In genomic region chr6:97110626-97111025, GRCh38 we compare ENCODE assay signal across 29 cellular contexts.
DNase-seq lines count a peak whose midpoint lies in the region; ATAC-seq lines count a peak whose summit lies in the region.
"Had no signal": no experiment of that assay in that cellular context is flagged by ENCODE, and none has a peak within 500 bp of the region (broad histone marks: within the 10 kb centered on the region; RNA-seq: fewer than 3 reads in every experiment).

No MANE protein-coding gene starts in this region.

- peaks cover 5% of the 10 kb centered on the region for H3K36me3 Mint-ChIP-seq in activated naive CD8-positive, alpha-beta T cell treated with anti-CD3 and anti-CD28 coated beads, Interleukin-2, amount 50 U/mL, for 24 hours (ENCODE audit: low read depth)
- H3K36me3 Mint-ChIP-seq in stimulated activated naive B cell treated with anti-CD40 and anti-IgM and Interleukin-4, amounts not matched to agents 10 μg/mL and 1 μg/mL and 100 μg/mL, for 72 hours = peaks cover 3 to 5% of the 10 kb centered on the region in 2 donors
- H3K36me3 Mint-ChIP-seq: natural killer cell treated with Interleukin-12 subunit alpha and Interleukin-12 subunit beta and Interleukin-15 and Interleukin-18, amount 100 ng/mL, for 72 hours had no signal

- no peaks in the 10 kb centered on the region for H3K9me3 Mint-ChIP-seq in activated naive CD8-positive, alpha-beta T cell treated with anti-CD3 and anti-CD28 coated beads, Interleukin-2, amount 50 U/mL, for 24 hours
- H3K9me3 Mint-ChIP-seq in stimulated activated naive B cell treated with anti-CD40 and anti-IgM and Interleukin-4, amounts not matched to agents 10 μg/mL and 1 μg/mL and 100 μg/mL, for 72 hours = peaks cover 0 to 2% of the 10 kb centered on the region in 2 donors
- H3K9me3 Mint-ChIP-seq: activated naive CD4-positive, alpha-beta T cell treated with anti-CD3 and anti-CD28 coated beads, Interleukin-2, amount 50 U/mL, for 72 hours; activated T-helper 17 cell treated with anti-CD3 and anti-CD28 coated beads, Interleukin-2, amount 50 U/mL, for 72 hours; natural killer cell treated with Interleukin-12 subunit alpha and Interleukin-12 subunit beta and Interleukin-15 and Interleukin-18, amount 100 ng/mL, for 72 hours had no signal

- peak overlapping the region; percentile 52 for H3K27ac Mint-ChIP-seq in activated naive CD8-positive, alpha-beta T cell treated with anti-CD3 and anti-CD28 coated beads, Interleukin-2, amount 50 U/mL, for 24 hours
- H3K27ac Mint-ChIP-seq in stimulated activated naive B cell treated with anti-CD40 and anti-IgM and Interleukin-4, amounts not matched to agents 10 μg/mL and 1 μg/mL and 100 μg/mL, for 72 hours = peak overlapping the region; percentile 31
- H3K27ac Mint-ChIP-seq: activated CD8-positive, alpha-beta T cell treated with anti-CD3 and anti-CD28 coated beads for 36 hours; activated naive CD4-positive, alpha-beta T cell treated with anti-CD3 and anti-CD28 coated beads, Interleukin-2, amount 50 U/mL, for 72 hours; activated T-helper 17 cell treated with anti-CD3 and anti-CD28 coated beads, Interleukin-2, amount 50 U/mL, for 72 hours; natural killer cell treated with Interleukin-12 subunit alpha and Interleukin-12 subunit beta and Interleukin-15 and Interleukin-18, amount 100 ng/mL, for 72 hours had no signal

- H3K4me3 Mint-ChIP-seq in activated naive CD8-positive, alpha-beta T cell treated with anti-CD3 and anti-CD28 coated beads, Interleukin-2, amount 50 U/mL, for 24 hours = no peak overlapping the region
- no peak overlapping the region for H3K4me3 Mint-ChIP-seq in stimulated activated naive B cell treated with anti-CD40 and anti-IgM and Interleukin-4, amounts not matched to agents 10 μg/mL and 1 μg/mL and 100 μg/mL, for 72 hours
- H3K4me3 Mint-ChIP-seq: activated CD8-positive, alpha-beta T cell treated with anti-CD3 and anti-CD28 coated beads for 36 hours; activated T-helper 17 cell treated with anti-CD3 and anti-CD28 coated beads, Interleukin-2, amount 50 U/mL, for 72 hours; natural killer cell treated with Interleukin-12 subunit alpha and Interleukin-12 subunit beta and Interleukin-15 and Interleukin-18, amount 100 ng/mL, for 72 hours had no signal

- peaks cover 2% of the 10 kb centered on the region for H3K27me3 Mint-ChIP-seq in activated naive CD8-positive, alpha-beta T cell treated with anti-CD3 and anti-CD28 coated beads, Interleukin-2, amount 50 U/mL, for 24 hours
- H3K27me3 Mint-ChIP-seq in stimulated activated naive B cell treated with anti-CD40 and anti-IgM and Interleukin-4, amounts not matched to agents 10 μg/mL and 1 μg/mL and 100 μg/mL, for 72 hours = no peaks in the 10 kb centered on the region
- H3K27me3 Mint-ChIP-seq: activated CD8-positive, alpha-beta T cell treated with anti-CD3 and anti-CD28 coated beads for 36 hours; activated T-helper 17 cell treated with anti-CD3 and anti-CD28 coated beads, Interleukin-2, amount 50 U/mL, for 72 hours had no signal

- ATAC-seq in GM18909 (IDR thresholded peaks at IDR 0.05; ENCODE audit: poor library complexity, unreplicated experiment) (peak; percentile 34), left colon (no peak)
- no peak for ATAC-seq in activated naive CD8-positive, alpha-beta T cell treated with anti-CD3 and anti-CD28 coated beads, Interleukin-2, amount 50 U/mL, for 24 hours
- no peak for ATAC-seq in stimulated activated naive B cell treated with anti-CD40 and anti-IgM and Interleukin-4, amounts not matched to agents 10 μg/mL and 1 μg/mL and 100 μg/mL, for 72 hours (replicated peaks)
- ATAC-seq: activated CD8-positive, alpha-beta T cell treated with anti-CD3 and anti-CD28 coated beads for 36 hours; activated naive CD4-positive, alpha-beta T cell treated with anti-CD3 and anti-CD28 coated beads, Interleukin-2, amount 50 U/mL, for 72 hours; activated T-helper 17 cell treated with anti-CD3 and anti-CD28 coated beads, Interleukin-2, amount 50 U/mL, for 72 hours; mucosa of descending colon; natural killer cell treated with Interleukin-12 subunit alpha and Interleukin-12 subunit beta and Interleukin-15 and Interleukin-18, amount 100 ng/mL, for 72 hours had no signal

- intact Hi-C loops in left colon (cut with DNase I, micrococcal nuclease) = no loop called here

- peak; percentile 16 for DNase-seq in Jurkat, Clone E6-1 (ENCODE audit: low read depth, low spot score)
- no peak for DNase-seq in activated naive CD8-positive, alpha-beta T cell treated with anti-CD3 and anti-CD28 coated beads, Interleukin-2, amount 50 U/mL, for 24 hours
- no peak for DNase-seq in stimulated activated naive B cell treated with anti-CD40 and anti-IgM and Interleukin-4, amounts not matched to agents 10 μg/mL and 1 μg/mL and 100 μg/mL, for 72 hours
- DNase-seq in mucosa of gallbladder (ENCODE audit: low spot score) (no peak), left colon (no peak), NCI-H526 treated with DMSO at 0.1 percent for 48 hours (lab: John Stamatoyannopoulos, UW) (no peak)
- DNase-seq: activated CD4-positive, CD25-positive, alpha-beta regulatory T cell treated with anti-CD3 and anti-CD28 coated beads, Interleukin-2, amount 50 U/mL, for 72 hours; activated CD8-positive, alpha-beta memory T cell treated with anti-CD3 and anti-CD28 coated beads, Interleukin-2, amount 50 U/mL, for 48 hours; activated CD8-positive, alpha-beta T cell treated with anti-CD3 and anti-CD28 coated beads for 36 hours; aorta; COR-L47; DMS79; hypothalamus; KBM-7; NCI-H1105; NCI-H187 treated with DMSO at 0.1 percent for 48 hours; NCI-H2171; ovary; RPMI8226; stimulated activated CD8-positive, alpha-beta memory T cell treated with anti-CD3 and anti-CD28 coated beads, Interleukin-4, amount 100 ng/mL, for 48 hours; T-helper 1 cell had no signal

- H3K4me1 Mint-ChIP-seq in activated naive CD8-positive, alpha-beta T cell treated with anti-CD3 and anti-CD28 coated beads, Interleukin-2, amount 50 U/mL, for 24 hours = peaks cover 53% of the 10 kb centered on the region
- no peaks in the 10 kb centered on the region for H3K4me1 Mint-ChIP-seq in stimulated activated naive B cell treated with anti-CD40 and anti-IgM and Interleukin-4, amounts not matched to agents 10 μg/mL and 1 μg/mL and 100 μg/mL, for 72 hours
- H3K4me1 Mint-ChIP-seq: activated T-helper 17 cell treated with anti-CD3 and anti-CD28 coated beads, Interleukin-2, amount 50 U/mL, for 72 hours had no signal

- H3K4me3 ChIP-seq in Jurkat, Clone E6-1 (ENCODE audit: low read length) = no peak overlapping the region
- H3K4me3 ChIP-seq: cardiac muscle cell, mucosa of descending colon, ovary, SJSA1, tibial nerve had no signal
